Comparison of ENCODE assay signal across 1 cellular context in the genomic region with DNA sequence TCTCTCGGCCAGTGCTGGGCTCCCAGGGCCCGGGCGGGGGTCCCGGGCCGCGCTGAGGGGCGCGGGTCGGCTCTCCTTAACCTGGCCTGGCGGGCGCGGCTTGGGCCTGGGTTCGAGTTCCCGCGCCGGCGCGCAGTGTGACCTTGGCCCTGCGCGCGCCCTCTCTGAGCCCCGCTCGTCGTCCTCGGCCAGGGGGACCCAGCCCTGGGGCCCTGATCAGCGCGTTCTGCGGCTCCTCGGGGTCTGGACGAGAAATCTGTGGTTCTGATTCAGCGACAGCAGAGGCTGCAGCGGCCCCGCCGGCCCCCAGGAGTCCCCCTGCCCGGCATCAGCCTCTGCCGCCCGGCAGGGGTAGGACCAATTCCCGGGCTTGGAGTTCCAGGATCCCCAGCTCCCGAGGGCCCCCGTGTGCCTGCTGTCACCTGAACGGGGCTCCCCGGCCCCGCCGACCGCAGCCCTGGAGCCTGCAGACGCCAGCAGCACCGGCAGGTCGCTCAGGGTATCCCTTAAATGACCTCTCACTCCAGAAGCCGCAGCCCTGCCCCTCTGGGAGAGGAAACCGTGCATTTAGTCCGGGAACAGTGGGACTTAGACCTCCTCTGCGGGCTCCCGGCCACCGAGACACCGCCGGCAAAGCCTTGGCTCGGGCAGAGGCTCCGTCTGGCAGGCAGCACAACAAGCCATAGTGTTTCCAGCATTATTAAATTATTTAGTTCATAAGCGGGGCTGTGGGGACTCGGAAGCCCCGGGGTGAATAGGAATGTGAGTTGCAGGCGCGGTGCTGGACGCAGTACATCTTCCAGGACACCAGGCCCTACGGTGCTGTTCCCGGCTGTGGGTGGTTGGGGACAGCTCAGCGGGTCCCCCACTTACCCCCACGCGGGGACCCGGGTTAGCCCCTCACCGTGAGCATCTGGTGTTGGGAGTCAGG.
TF ChIP-seq lines count a peak whose summit lies in the region.

No MANE protein-coding gene starts in this region.

TF ChIP-seq in K562, 482 proteins besides CTCF, POLR2A, EP300 and RAD21 (continued from another document and continues in another):
- TF ChIP-seq, protein P1, sequence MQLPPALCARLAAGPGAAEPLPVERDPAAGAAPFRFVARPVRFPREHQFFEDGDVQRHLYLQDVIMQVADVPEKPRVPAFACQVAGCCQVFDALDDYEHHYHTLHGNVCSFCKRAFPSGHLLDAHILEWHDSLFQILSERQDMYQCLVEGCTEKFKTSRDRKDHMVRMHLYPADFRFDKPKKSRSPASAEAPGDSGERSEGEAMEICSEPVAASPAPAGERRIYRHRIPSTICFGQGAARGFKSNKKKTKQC (CRISPR knock-in tag; IDR thresholded peaks at IDR 0.05), result 0 out of 2 replicates have a peak, but pooled peaks have one; percentile 12
- TF ChIP-seq ESRRA (IDR thresholded peaks at IDR 0.05; ENCODE audit: borderline replicate concordance, low read depth), result peak; percentile 19; the same call in 1 of the 2 replicates
- no peak for TF ChIP-seq TOE1 (IDR thresholded peaks at IDR 0.05; ENCODE audit: borderline replicate concordance)
- TF ChIP-seq TOE1 (CRISPR knock-in tag; IDR thresholded peaks at IDR 0.05; ENCODE audit: borderline replicate concordance, low read depth), result 0 out of 2 replicates have a peak, but pooled peaks have one; percentile 20
- TF ChIP-seq ZFX (CRISPR knock-in tag; IDR thresholded peaks at IDR 0.05), result peak; percentile 53
- TF ChIP-seq ETS2 (tag; IDR thresholded peaks at IDR 0.05; ENCODE audit: borderline replicate concordance, poor library complexity, severe bottlenecking), result no peak
- TF ChIP-seq EGR1 (conservative IDR thresholded peaks at IDR 0.05), result no peak
- TF ChIP-seq, protein P2, sequence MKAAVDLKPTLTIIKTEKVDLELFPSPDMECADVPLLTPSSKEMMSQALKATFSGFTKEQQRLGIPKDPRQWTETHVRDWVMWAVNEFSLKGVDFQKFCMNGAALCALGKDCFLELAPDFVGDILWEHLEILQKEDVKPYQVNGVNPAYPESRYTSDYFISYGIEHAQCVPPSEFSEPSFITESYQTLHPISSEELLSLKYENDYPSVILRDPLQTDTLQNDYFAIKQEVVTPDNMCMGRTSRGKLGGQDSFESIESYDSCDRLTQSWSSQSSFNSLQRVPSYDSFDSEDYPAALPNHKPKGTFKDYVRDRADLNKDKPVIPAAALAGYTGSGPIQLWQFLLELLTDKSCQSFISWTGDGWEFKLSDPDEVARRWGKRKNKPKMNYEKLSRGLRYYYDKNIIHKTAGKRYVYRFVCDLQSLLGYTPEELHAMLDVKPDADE (conservative IDR thresholded peaks at IDR 0.05; ENCODE audit: control insufficient read depth, low read depth, low read length), result peak; percentile 26; the same call in 1 of the 2 replicates
- TF ChIP-seq, protein P3, sequence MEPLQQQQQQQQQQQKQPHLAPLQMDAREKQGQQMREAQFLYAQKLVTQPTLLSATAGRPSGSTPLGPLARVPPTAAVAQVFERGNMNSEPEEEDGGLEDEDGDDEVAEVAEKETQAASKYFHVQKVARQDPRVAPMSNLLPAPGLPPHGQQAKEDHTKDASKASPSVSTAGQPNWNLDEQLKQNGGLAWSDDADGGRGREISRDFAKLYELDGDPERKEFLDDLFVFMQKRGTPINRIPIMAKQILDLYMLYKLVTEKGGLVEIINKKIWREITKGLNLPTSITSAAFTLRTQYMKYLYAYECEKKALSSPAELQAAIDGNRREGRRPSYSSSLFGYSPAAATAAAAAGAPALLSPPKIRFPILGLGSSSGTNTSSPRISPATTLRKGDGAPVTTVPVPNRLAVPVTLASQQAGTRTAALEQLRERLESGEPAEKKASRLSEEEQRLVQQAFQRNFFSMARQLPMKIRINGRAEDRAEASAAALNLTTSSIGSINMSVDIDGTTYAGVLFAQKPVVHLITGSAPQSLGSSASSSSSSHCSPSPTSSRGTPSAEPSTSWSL (CRISPR knock-in tag; IDR thresholded peaks at IDR 0.05; ENCODE audit: borderline replicate concordance), result no peak
- no peak for TF ChIP-seq CBFB (CRISPR knock-in tag; IDR thresholded peaks at IDR 0.05)
- peak; percentile 83 for TF ChIP-seq ZFP36 (IDR thresholded peaks at IDR 0.05; ENCODE audit: low read depth, low read length, partially characterized antibody)
- no peak for TF ChIP-seq XRCC3 (IDR thresholded peaks at IDR 0.05)
- TF ChIP-seq ZNF239 (CRISPR knock-in tag; IDR thresholded peaks at IDR 0.05), result no peak
- TF ChIP-seq ZNF561 (CRISPR knock-in tag; conservative IDR thresholded peaks at IDR 0.05), result no peak
- TF ChIP-seq ZNF780A (CRISPR knock-in tag; IDR thresholded peaks at IDR 0.05), result no peak
- no peak for TF ChIP-seq NR2C1 (IDR thresholded peaks at IDR 0.05)
- TF ChIP-seq NR2C1 (tag; IDR thresholded peaks at IDR 0.05), result no peak
- no peak for TF ChIP-seq TSC22D4 (tag; IDR thresholded peaks at IDR 0.05)
- 0 out of 2 replicates have a peak, but pooled peaks have one; percentile 23 for TF ChIP-seq ZNF431 (CRISPR knock-in tag; IDR thresholded peaks at IDR 0.05)
- TF ChIP-seq ZC3H8 (IDR thresholded peaks at IDR 0.05), result no peak
- TF ChIP-seq SIX5 (IDR thresholded peaks at IDR 0.05; ENCODE audit: borderline replicate concordance in 1 of 2, insufficient read depth in 1 of 2, low read depth in 1 of 2, low read length in 2 of 2), result no peak
- TF ChIP-seq, protein P4, sequence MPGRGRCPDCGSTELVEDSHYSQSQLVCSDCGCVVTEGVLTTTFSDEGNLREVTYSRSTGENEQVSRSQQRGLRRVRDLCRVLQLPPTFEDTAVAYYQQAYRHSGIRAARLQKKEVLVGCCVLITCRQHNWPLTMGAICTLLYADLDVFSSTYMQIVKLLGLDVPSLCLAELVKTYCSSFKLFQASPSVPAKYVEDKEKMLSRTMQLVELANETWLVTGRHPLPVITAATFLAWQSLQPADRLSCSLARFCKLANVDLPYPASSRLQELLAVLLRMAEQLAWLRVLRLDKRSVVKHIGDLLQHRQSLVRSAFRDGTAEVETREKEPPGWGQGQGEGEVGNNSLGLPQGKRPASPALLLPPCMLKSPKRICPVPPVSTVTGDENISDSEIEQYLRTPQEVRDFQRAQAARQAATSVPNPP (IDR thresholded peaks at IDR 0.05; ENCODE audit: borderline replicate concordance, insufficient read depth, insufficient read length), result no peak
- TF ChIP-seq, protein P5, sequence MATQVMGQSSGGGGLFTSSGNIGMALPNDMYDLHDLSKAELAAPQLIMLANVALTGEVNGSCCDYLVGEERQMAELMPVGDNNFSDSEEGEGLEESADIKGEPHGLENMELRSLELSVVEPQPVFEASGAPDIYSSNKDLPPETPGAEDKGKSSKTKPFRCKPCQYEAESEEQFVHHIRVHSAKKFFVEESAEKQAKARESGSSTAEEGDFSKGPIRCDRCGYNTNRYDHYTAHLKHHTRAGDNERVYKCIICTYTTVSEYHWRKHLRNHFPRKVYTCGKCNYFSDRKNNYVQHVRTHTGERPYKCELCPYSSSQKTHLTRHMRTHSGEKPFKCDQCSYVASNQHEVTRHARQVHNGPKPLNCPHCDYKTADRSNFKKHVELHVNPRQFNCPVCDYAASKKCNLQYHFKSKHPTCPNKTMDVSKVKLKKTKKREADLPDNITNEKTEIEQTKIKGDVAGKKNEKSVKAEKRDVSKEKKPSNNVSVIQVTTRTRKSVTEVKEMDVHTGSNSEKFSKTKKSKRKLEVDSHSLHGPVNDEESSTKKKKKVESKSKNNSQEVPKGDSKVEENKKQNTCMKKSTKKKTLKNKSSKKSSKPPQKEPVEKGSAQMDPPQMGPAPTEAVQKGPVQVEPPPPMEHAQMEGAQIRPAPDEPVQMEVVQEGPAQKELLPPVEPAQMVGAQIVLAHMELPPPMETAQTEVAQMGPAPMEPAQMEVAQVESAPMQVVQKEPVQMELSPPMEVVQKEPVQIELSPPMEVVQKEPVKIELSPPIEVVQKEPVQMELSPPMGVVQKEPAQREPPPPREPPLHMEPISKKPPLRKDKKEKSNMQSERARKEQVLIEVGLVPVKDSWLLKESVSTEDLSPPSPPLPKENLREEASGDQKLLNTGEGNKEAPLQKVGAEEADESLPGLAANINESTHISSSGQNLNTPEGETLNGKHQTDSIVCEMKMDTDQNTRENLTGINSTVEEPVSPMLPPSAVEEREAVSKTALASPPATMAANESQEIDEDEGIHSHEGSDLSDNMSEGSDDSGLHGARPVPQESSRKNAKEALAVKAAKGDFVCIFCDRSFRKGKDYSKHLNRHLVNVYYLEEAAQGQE (CRISPR knock-in tag; IDR thresholded peaks at IDR 0.05; ENCODE audit: low read depth), result 0 out of 2 replicates have a peak, but pooled peaks have one; percentile 45
- TF ChIP-seq, protein P6, sequence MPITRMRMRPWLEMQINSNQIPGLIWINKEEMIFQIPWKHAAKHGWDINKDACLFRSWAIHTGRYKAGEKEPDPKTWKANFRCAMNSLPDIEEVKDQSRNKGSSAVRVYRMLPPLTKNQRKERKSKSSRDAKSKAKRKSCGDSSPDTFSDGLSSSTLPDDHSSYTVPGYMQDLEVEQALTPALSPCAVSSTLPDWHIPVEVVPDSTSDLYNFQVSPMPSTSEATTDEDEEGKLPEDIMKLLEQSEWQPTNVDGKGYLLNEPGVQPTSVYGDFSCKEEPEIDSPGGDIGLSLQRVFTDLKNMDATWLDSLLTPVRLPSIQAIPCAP (CRISPR knock-in tag; IDR thresholded peaks at IDR 0.05; ENCODE audit: borderline replicate concordance), result no peak
- peak; percentile 52 for TF ChIP-seq HMGN3 (IDR thresholded peaks at IDR 0.05; ENCODE audit: borderline replicate concordance, extremely low read depth, insufficient read length, low read depth, low read length)
- TF ChIP-seq, protein P7, sequence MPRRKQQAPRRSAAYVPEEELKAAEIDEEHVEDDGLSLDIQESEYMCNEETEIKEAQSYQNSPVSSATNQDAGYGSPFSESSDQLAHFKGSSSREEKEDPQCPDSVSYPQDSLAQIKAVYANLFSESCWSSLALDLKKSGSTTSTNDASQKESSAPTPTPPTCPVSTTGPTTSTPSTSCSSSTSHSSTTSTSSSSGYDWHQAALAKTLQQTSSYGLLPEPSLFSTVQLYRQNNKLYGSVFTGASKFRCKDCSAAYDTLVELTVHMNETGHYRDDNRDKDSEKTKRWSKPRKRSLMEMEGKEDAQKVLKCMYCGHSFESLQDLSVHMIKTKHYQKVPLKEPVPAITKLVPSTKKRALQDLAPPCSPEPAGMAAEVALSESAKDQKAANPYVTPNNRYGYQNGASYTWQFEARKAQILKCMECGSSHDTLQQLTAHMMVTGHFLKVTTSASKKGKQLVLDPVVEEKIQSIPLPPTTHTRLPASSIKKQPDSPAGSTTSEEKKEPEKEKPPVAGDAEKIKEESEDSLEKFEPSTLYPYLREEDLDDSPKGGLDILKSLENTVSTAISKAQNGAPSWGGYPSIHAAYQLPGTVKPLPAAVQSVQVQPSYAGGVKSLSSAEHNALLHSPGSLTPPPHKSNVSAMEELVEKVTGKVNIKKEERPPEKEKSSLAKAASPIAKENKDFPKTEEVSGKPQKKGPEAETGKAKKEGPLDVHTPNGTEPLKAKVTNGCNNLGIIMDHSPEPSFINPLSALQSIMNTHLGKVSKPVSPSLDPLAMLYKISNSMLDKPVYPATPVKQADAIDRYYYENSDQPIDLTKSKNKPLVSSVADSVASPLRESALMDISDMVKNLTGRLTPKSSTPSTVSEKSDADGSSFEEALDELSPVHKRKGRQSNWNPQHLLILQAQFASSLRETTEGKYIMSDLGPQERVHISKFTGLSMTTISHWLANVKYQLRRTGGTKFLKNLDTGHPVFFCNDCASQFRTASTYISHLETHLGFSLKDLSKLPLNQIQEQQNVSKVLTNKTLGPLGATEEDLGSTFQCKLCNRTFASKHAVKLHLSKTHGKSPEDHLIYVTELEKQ (CRISPR knock-in tag; IDR thresholded peaks at IDR 0.05), result no peak
- TF ChIP-seq BCOR (IDR thresholded peaks at IDR 0.05), result peak; percentile 64; the same call in 1 of the 2 replicates
- TF ChIP-seq, protein P8, sequence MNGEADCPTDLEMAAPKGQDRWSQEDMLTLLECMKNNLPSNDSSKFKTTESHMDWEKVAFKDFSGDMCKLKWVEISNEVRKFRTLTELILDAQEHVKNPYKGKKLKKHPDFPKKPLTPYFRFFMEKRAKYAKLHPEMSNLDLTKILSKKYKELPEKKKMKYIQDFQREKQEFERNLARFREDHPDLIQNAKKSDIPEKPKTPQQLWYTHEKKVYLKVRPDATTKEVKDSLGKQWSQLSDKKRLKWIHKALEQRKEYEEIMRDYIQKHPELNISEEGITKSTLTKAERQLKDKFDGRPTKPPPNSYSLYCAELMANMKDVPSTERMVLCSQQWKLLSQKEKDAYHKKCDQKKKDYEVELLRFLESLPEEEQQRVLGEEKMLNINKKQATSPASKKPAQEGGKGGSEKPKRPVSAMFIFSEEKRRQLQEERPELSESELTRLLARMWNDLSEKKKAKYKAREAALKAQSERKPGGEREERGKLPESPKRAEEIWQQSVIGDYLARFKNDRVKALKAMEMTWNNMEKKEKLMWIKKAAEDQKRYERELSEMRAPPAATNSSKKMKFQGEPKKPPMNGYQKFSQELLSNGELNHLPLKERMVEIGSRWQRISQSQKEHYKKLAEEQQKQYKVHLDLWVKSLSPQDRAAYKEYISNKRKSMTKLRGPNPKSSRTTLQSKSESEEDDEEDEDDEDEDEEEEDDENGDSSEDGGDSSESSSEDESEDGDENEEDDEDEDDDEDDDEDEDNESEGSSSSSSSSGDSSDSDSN (IDR thresholded peaks at IDR 0.05; ENCODE audit: borderline replicate concordance in 1 of 2, low read depth in 2 of 2, low read length in 2 of 2), result peak in 1 of 2 experiments; percentile 51; a peak in 2 of 4 replicates
- no peak for TF ChIP-seq HSF4 (CRISPR knock-in tag; IDR thresholded peaks at IDR 0.05; ENCODE audit: borderline replicate concordance)
- TF ChIP-seq FOXJ3 (CRISPR knock-in tag; IDR thresholded peaks at IDR 0.05), result no peak
- no peak for TF ChIP-seq ZNF232 (CRISPR knock-in tag; IDR thresholded peaks at IDR 0.05)
- TF ChIP-seq TRIM24 (IDR thresholded peaks at IDR 0.05), result no peak
- TF ChIP-seq FOXA1 (IDR thresholded peaks at IDR 0.05; ENCODE audit: borderline replicate concordance), result no peak
- TF ChIP-seq RBFOX2 (IDR thresholded peaks at IDR 0.05; ENCODE audit: low read depth, low read length), result 0 out of 2 replicates have a peak, but pooled peaks have one; percentile 10
- TF ChIP-seq SMARCE1 (IDR thresholded peaks at IDR 0.05), result no peak
- TF ChIP-seq PHB (CRISPR knock-in tag; IDR thresholded peaks at IDR 0.05), result peak; percentile 57; the same call in 1 of the 2 replicates
- TF ChIP-seq MEF2D (tag; conservative IDR thresholded peaks at IDR 0.05; ENCODE audit: low read depth), result no peak
- TF ChIP-seq PTBP1 (IDR thresholded peaks at IDR 0.05; ENCODE audit: low read depth, low read length), result no peak
- TF ChIP-seq HDAC2 (IDR thresholded peaks at IDR 0.05), result no peak
- peak; percentile 4 for TF ChIP-seq SAP30 (IDR thresholded peaks at IDR 0.05; ENCODE audit: borderline replicate concordance, insufficient read depth, low read depth, low read length, poor library complexity, severe bottlenecking)
- TF ChIP-seq GTF2E2 (tag; IDR thresholded peaks at IDR 0.05), result no peak
- TF ChIP-seq, protein P9, sequence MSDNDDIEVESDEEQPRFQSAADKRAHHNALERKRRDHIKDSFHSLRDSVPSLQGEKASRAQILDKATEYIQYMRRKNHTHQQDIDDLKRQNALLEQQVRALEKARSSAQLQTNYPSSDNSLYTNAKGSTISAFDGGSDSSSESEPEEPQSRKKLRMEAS (CRISPR knock-in tag; IDR thresholded peaks at IDR 0.05), result 0 out of 2 replicates have a peak, but pooled peaks have one; percentile 3
- no peak for TF ChIP-seq CSDE1 (IDR thresholded peaks at IDR 0.05)
- TF ChIP-seq KLF10 (CRISPR knock-in tag; IDR thresholded peaks at IDR 0.05), result no peak
- peak in 1 of 2 experiments; percentile 29; a peak in 1 of 4 replicates for TF ChIP-seq KDM1A (IDR thresholded peaks at IDR 0.05)
- TF ChIP-seq ZNF644 (tag; IDR thresholded peaks at IDR 0.05; ENCODE audit: low read depth), result no peak
- 0 out of 2 replicates have a peak, but pooled peaks have one; percentile 20 for TF ChIP-seq TGIF2 (CRISPR knock-in tag; IDR thresholded peaks at IDR 0.05)
- no peak for TF ChIP-seq EP400 (IDR thresholded peaks at IDR 0.05)
